14 cellular contexts compared by ENCODE assay signal in genomic region chr12:6073426-6073825, GRCh38. TPM values are rescaled to one million over a fixed set of nuclear protein-coding genes. Genes with fewer than 3 reads are reported as not detected.
"Had no signal": no experiment of that assay in that cellular context is flagged by ENCODE, and none has a peak within 500 bp of the region (broad histone marks: within the 10 kb centered on the region; RNA-seq: fewer than 3 reads in every experiment).

No MANE protein-coding gene starts in this region.

- H3K27ac ChIP-seq: cardiac muscle cell, foreskin keratinocyte had no signal

- H3K36me3 ChIP-seq: cardiac muscle cell had no signal

- H3K4me3 Mint-ChIP-seq: activated B cell treated with CpG ODN at 0.5 μM for 24 hours; activated CD4-positive, alpha-beta T cell treated with anti-CD3 and anti-CD28 coated beads, Interleukin-2, amount 10 ng/mL, durations not matched to agents 7 days and 5 days; activated naive CD4-positive, alpha-beta T cell treated with anti-CD3 and anti-CD28 coated beads, Interleukin-2, amount 10 ng/mL, durations not matched to agents 7 days and 5 days; memory B cell; T-helper 1 cell treated with Interleukin-12 subunit alpha and Interleukin-12 subunit beta and Interleukin-4 antibody, amounts not matched to agents 30 μg/mL and 1 μg/mL, for 36 hours had no signal

- H3K9me3 Mint-ChIP-seq: activated B cell treated with CpG ODN at 0.5 μM for 24 hours; activated CD4-positive, alpha-beta T cell treated with anti-CD3 and anti-CD28 coated beads, Interleukin-2, amount 10 ng/mL, durations not matched to agents 7 days and 5 days; activated naive CD4-positive, alpha-beta T cell treated with anti-CD3 and anti-CD28 coated beads, Interleukin-2, amount 10 ng/mL, durations not matched to agents 7 days and 5 days; activated T-helper 17 cell treated with anti-CD3 and anti-CD28 coated beads, Interleukin-2, amount 50 U/mL, for 72 hours; memory B cell; natural killer cell; T-helper 1 cell treated with Interleukin-12 subunit alpha and Interleukin-12 subunit beta and Interleukin-4 antibody, amounts not matched to agents 30 μg/mL and 1 μg/mL, for 36 hours had no signal

- H3K36me3 Mint-ChIP-seq: activated naive CD4-positive, alpha-beta T cell treated with anti-CD3 and anti-CD28 coated beads, Interleukin-2, amount 10 ng/mL, durations not matched to agents 7 days and 5 days; memory B cell; natural killer cell had no signal

- H3K4me3 ChIP-seq: cardiac muscle cell had no signal

- H3K4me1 ChIP-seq: foreskin keratinocyte had no signal

- ATAC-seq: activated T-helper 17 cell treated with anti-CD3 and anti-CD28 coated beads, Interleukin-2, amount 50 U/mL, for 72 hours; foreskin keratinocyte; stimulated activated naive CD8-positive, alpha-beta T cell treated with anti-CD3 and anti-CD28 coated beads, Interleukin-15, Interleukin-2, amounts not matched to agents 100 U/mL and 50 U/mL, for 24 hours had no signal

- H3K27me3 ChIP-seq: cardiac muscle cell, foreskin keratinocyte had no signal

- DNase-seq: activated B cell treated with CpG ODN at 0.5 μM for 24 hours; activated CD4-positive, alpha-beta T cell treated with anti-CD3 and anti-CD28 coated beads, Interleukin-2, amount 10 ng/mL, durations not matched to agents 7 days and 5 days; activated CD8-positive, alpha-beta memory T cell treated with anti-CD3 and anti-CD28 coated beads for 24 hours; activated naive CD4-positive, alpha-beta T cell treated with anti-CD3 and anti-CD28 coated beads, Interleukin-2, amount 10 ng/mL, durations not matched to agents 7 days and 5 days; activated T-cell treated with anti-CD3 and anti-CD28 coated beads for 4 hours; foreskin keratinocyte; kidney glomerular epithelial cell; natural killer cell; stimulated activated CD4-positive, alpha-beta T cell treated with anti-CD3 and anti-CD28 coated beads, Interleukin-2, amount 100 ng/mL, for 48 hours; stimulated activated naive CD8-positive, alpha-beta T cell treated with anti-CD3 and anti-CD28 coated beads, Interleukin-15, Interleukin-2, amounts not matched to agents 100 U/mL and 50 U/mL, for 24 hours had no signal

- H3K27ac Mint-ChIP-seq: activated B cell treated with CpG ODN at 0.5 μM for 24 hours; activated CD4-positive, alpha-beta T cell treated with anti-CD3 and anti-CD28 coated beads, Interleukin-2, amount 10 ng/mL, durations not matched to agents 7 days and 5 days; activated naive CD4-positive, alpha-beta T cell treated with anti-CD3 and anti-CD28 coated beads, Interleukin-2, amount 10 ng/mL, durations not matched to agents 7 days and 5 days; memory B cell; T-helper 1 cell treated with Interleukin-12 subunit alpha and Interleukin-12 subunit beta and Interleukin-4 antibody, amounts not matched to agents 30 μg/mL and 1 μg/mL, for 36 hours had no signal

RNA-seq across cellular contexts. Expression of gene VWF, which starts 51.0 kb away (rescaled TPM):
- total RNA-seq: activated B cell treated with CpG ODN at 0.5 μM for 24 hours; activated CD4-positive, alpha-beta T cell treated with anti-CD3 and anti-CD28 coated beads, Interleukin-2, amount 10 ng/mL, durations not matched to agents 7 days and 5 days; foreskin keratinocyte had no signal
- polyA plus RNA-seq: cardiac muscle cell had no signal
